In the genomic region with DNA sequence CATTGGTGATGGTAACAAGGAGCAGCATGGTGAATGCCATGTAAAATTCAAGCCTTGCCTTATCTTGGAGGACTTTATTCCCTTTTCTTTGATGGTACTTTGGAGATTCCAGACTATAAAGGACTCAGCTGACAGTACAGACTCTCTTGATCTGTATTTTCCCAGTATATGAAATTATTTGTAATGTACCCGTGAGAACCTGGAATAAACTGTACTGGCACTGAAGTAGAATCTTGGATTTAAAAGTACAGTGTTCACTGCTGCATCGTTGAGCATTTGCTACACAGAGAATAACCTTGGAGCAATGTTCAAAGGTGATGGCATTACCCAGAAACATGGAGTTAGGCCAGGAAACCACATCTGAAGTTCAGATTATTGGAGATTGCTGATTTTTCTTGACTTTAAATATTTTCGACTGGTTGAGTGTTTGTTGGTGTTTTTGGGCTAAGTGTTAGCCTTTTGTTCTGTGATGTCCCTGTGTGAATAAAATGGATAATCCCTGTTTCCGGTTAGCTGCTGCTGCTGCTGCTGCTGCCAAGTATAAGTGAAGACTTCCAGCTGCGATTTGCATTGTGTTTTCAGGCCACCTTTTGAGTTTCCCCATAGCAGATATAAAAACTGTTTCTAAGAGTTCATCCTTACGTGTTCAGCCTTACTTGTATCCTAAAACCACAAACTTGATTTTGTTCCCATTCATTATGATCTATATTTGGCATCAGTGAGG, we compare ENCODE assay signal across 11 cellular contexts.
DNase-seq lines count a peak whose midpoint lies in the region; ATAC-seq, FAIRE-seq and TF ChIP-seq lines count a peak whose summit lies in the region.
"Had no signal": no experiment of that assay in that cellular context is flagged by ENCODE, and none has a peak within 500 bp of the region (broad histone marks: within the 10 kb centered on the region; RNA-seq: fewer than 3 reads in every experiment).

No MANE protein-coding gene starts in this region.

- no peak for TF ChIP-seq EP300 in A549 (IDR thresholded peaks at IDR 0.05)

- ATAC-seq in A549 (no peak), memory B cell (ENCODE audit: low read depth) (no peak), GM21786 (IDR thresholded peaks at IDR 0.05; ENCODE audit: unreplicated experiment) (no peak), SK-N-SH treated with all-trans-retinoic acid at 6 μM for 48 hours (no peak)
- ATAC-seq: sciatic nerve had no signal

- H3K27ac Mint-ChIP-seq in activated naive CD8-positive, alpha-beta T cell = peak overlapping the region; percentile 94
- H3K27ac Mint-ChIP-seq in memory B cell = peak overlapping the region; percentile 86

- H3K4me3 ChIP-seq in A549 = no peak overlapping the region
- H3K4me3 ChIP-seq in GM12865 (ENCODE audit: low read depth, low read length) = peak overlapping the region; percentile 49
- H3K4me3 ChIP-seq: SJCRH30 had no signal

- peaks cover 93% of the 10 kb centered on the region for H3K4me1 Mint-ChIP-seq in activated naive CD8-positive, alpha-beta T cell (ENCODE audit: low read depth)
- H3K4me1 Mint-ChIP-seq in memory B cell = peaks cover 71% of the 10 kb centered on the region

- WGBS in A549 (ENCODE audit: missing lambda C conversion rate) = 56% methylated on average over 6 of the region's 6 CpGs

- no peak for FAIRE-seq in A549 (lab: Jason Lieb, UNC)

- H3K4me3 Mint-ChIP-seq in activated naive CD8-positive, alpha-beta T cell = peak overlapping the region; percentile 33
- H3K4me3 Mint-ChIP-seq in memory B cell = peak overlapping the region; percentile 28

- POLR2A ChIA-PET in A549 (lab: Yijun Ruan, JAX) = no interaction called here

- TF ChIP-seq CTCF in A549 (IDR thresholded peaks at IDR 0.05) (no peak), GM12865 (IDR thresholded peaks at IDR 0.05; ENCODE audit: insufficient read depth, low read depth, low read length, missing control alignments) (no peak)

- H3K4me1 ChIP-seq in A549 = peaks cover 100% of the 10 kb centered on the region

- no peaks in the 10 kb centered on the region for H3K9me3 Mint-ChIP-seq in activated naive CD8-positive, alpha-beta T cell (ENCODE audit: low read depth)
- H3K9me3 Mint-ChIP-seq in memory B cell = no peaks in the 10 kb centered on the region

- peaks cover 3% of the 10 kb centered on the region for H3K36me3 Mint-ChIP-seq in activated naive CD8-positive, alpha-beta T cell
- peaks cover 20% of the 10 kb centered on the region for H3K36me3 Mint-ChIP-seq in memory B cell

- H3K27me3 Mint-ChIP-seq in activated naive CD8-positive, alpha-beta T cell = no peaks in the 10 kb centered on the region
- H3K27me3 Mint-ChIP-seq in memory B cell = no peaks in the 10 kb centered on the region

- no peak for TF ChIP-seq RAD21 in A549 (conservative IDR thresholded peaks at IDR 0.05 in 1 of 2, IDR thresholded peaks at IDR 0.05 in 1 of 2)

- no peak for TF ChIP-seq POLR2A in A549 (IDR thresholded peaks at IDR 0.05; ENCODE audit: low read length)

- no peaks in the 10 kb centered on the region for H3K9me3 ChIP-seq in A549
- H3K9me3 ChIP-seq: SJCRH30 had no signal

- DNase-seq in A549 (ENCODE audit: low read depth in 1 of 2, low spot score in 1 of 2) = no peak
- DNase-seq in GM12865 (ENCODE audit: low read depth) = no peak
- no peak for DNase-seq in memory B cell (ENCODE audit: low spot score in 2 of 2)
- no peak for DNase-seq in HT-29 (ENCODE audit: low spot score)
- no peak for DNase-seq in NCI-H510A treated with DMSO at 0.1 percent for 48 hours (lab: John Stamatoyannopoulos, UW)
- DNase-seq: NCI-H1092 treated with DMSO at 0.1 percent for 48 hours, SJCRH30 had no signal

- CTCF ChIA-PET in A549 (lab: Yijun Ruan, JAX) = interaction anchor here (1.1 to 1.9 kb wide), 3 partner anchors 21 to 87 kb away, joined by 3 to 4 read pairs (median 3); no protein-coding TSS in a partner anchor

- peak overlapping the region; percentile 60 to 97 for H3K27ac ChIP-seq in A549
- H3K27ac ChIP-seq: SJCRH30 had no signal

- H3K4me2 ChIP-seq in A549 = peak overlapping the region; percentile 86

TF ChIP-seq in A549, 52 proteins besides CTCF, POLR2A, EP300 and RAD21 (continues in another document):
- TF ChIP-seq, protein P1, sequence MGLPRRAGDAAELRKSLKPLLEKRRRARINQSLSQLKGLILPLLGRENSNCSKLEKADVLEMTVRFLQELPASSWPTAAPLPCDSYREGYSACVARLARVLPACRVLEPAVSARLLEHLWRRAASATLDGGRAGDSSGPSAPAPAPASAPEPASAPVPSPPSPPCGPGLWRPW (IDR thresholded peaks at IDR 0.05) = no peak
- TF ChIP-seq NPAS2 (CRISPR knock-in tag; IDR thresholded peaks at IDR 0.05; ENCODE audit: borderline replicate concordance) = no peak
- TF ChIP-seq KDM1A (IDR thresholded peaks at IDR 0.05; ENCODE audit: low read depth) = no peak
- no peak for TF ChIP-seq HEYL (CRISPR knock-in tag; IDR thresholded peaks at IDR 0.05)
- TF ChIP-seq, protein P2, sequence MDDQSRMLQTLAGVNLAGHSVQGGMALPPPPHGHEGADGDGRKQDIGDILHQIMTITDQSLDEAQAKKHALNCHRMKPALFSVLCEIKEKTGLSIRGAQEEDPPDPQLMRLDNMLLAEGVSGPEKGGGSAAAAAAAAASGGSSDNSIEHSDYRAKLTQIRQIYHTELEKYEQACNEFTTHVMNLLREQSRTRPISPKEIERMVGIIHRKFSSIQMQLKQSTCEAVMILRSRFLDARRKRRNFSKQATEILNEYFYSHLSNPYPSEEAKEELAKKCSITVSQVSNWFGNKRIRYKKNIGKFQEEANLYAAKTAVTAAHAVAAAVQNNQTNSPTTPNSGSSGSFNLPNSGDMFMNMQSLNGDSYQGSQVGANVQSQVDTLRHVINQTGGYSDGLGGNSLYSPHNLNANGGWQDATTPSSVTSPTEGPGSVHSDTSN (IDR thresholded peaks at IDR 0.05) = no peak
- TF ChIP-seq SREBF2 (IDR thresholded peaks at IDR 0.05) = no peak

TF ChIP-seq in SK-N-SH treated with all-trans-retinoic acid at 6 μM for 48 hours, 23 proteins besides CTCF, POLR2A, EP300 and RAD21:
- no peak for TF ChIP-seq TOX (CRISPR knock-in tag; IDR thresholded peaks at IDR 0.05; ENCODE audit: borderline replicate concordance)
- no peak for TF ChIP-seq ZNF70 (CRISPR knock-in tag; IDR thresholded peaks at IDR 0.05)
- TF ChIP-seq, protein P3, sequence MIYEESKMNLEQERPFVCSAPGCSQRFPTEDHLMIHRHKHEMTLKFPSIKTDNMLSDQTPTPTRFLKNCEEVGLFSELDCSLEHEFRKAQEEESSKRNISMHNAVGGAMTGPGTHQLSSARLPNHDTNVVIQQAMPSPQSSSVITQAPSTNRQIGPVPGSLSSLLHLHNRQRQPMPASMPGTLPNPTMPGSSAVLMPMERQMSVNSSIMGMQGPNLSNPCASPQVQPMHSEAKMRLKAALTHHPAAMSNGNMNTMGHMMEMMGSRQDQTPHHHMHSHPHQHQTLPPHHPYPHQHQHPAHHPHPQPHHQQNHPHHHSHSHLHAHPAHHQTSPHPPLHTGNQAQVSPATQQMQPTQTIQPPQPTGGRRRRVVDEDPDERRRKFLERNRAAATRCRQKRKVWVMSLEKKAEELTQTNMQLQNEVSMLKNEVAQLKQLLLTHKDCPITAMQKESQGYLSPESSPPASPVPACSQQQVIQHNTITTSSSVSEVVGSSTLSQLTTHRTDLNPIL (CRISPR knock-in tag; IDR thresholded peaks at IDR 0.05; ENCODE audit: low read depth) = no peak
- TF ChIP-seq RARB (CRISPR knock-in tag; IDR thresholded peaks at IDR 0.05) = no peak
- no peak for TF ChIP-seq BACH2 (CRISPR knock-in tag; IDR thresholded peaks at IDR 0.05; ENCODE audit: borderline replicate concordance)
- no peak for TF ChIP-seq PPARA (CRISPR knock-in tag; IDR thresholded peaks at IDR 0.05; ENCODE audit: borderline replicate concordance)
- TF ChIP-seq ZNF8 (CRISPR knock-in tag; IDR thresholded peaks at IDR 0.05) = no peak
